Comparison of ENCODE assay signal across 9 cellular contexts in genomic region chr3:83523470-83524073, GRCh38.
DNase-seq lines count a peak whose midpoint lies in the region; ATAC-seq and TF ChIP-seq lines count a peak whose summit lies in the region.
"Had no signal": no experiment of that assay in that cellular context is flagged by ENCODE, and none has a peak within 500 bp of the region (broad histone marks: within the 10 kb centered on the region; RNA-seq: fewer than 3 reads in every experiment).

No MANE protein-coding gene starts in this region.

- no peak overlapping the region for H3K4me3 Mint-ChIP-seq in endodermal cell
- no peak overlapping the region for H3K4me3 Mint-ChIP-seq in stimulated activated effector memory CD8-positive, alpha-beta T cell treated with anti-CD3 and anti-CD28 coated beads, Interleukin-12 subunit alpha, Interleukin-12 subunit beta, amount 100 ng/mL, for 72 hours
- H3K4me3 Mint-ChIP-seq: IgD-negative memory B cell had no signal

- H3K4me3 ChIP-seq in DND-41 (ENCODE audit: low read depth in 1 of 2, low read length in 2 of 2) (no peak overlapping the region), NT2/D1 (ENCODE audit: insufficient read length, low read depth) (no peak overlapping the region), endodermal cell (ENCODE audit: low read length) (no peak overlapping the region)

- WGBS in endodermal cell (ENCODE audit: insufficient coverage in 1 of 2, insufficient read length in 1 of 2), 2 experiments, result 8 to 17% methylated on average over 4 to 7 of the region's 7 CpGs

- TF ChIP-seq CTCF in DND-41 (IDR thresholded peaks at IDR 0.05; ENCODE audit: borderline replicate concordance, extremely low read depth, low read length, poor library complexity, severe bottlenecking) (peak; percentile 75), endodermal cell (conservative IDR thresholded peaks at IDR 0.05) (peak; percentile 89)

- H3K27ac Mint-ChIP-seq in endodermal cell, result no peak overlapping the region
- no peak overlapping the region for H3K27ac Mint-ChIP-seq in stimulated activated effector memory CD8-positive, alpha-beta T cell treated with anti-CD3 and anti-CD28 coated beads, Interleukin-12 subunit alpha, Interleukin-12 subunit beta, amount 100 ng/mL, for 72 hours
- H3K27ac Mint-ChIP-seq: IgD-negative memory B cell had no signal

- H3K36me3 Mint-ChIP-seq in endodermal cell (ENCODE audit: low read depth), result no peaks in the 10 kb centered on the region
- no peaks in the 10 kb centered on the region for H3K36me3 Mint-ChIP-seq in stimulated activated effector memory CD8-positive, alpha-beta T cell treated with anti-CD3 and anti-CD28 coated beads, Interleukin-12 subunit alpha, Interleukin-12 subunit beta, amount 100 ng/mL, for 72 hours
- H3K36me3 Mint-ChIP-seq: IgD-negative memory B cell had no signal

- H3K36me3 ChIP-seq in DND-41 (ENCODE audit: insufficient read depth, low read length), result no peaks in the 10 kb centered on the region
- H3K36me3 ChIP-seq in NT2/D1 (ENCODE audit: insufficient read depth, insufficient read length, low read length), result no peaks in the 10 kb centered on the region
- no peaks in the 10 kb centered on the region for H3K36me3 ChIP-seq in endodermal cell (ENCODE audit: control insufficient read depth, insufficient read depth, low read length)

- DNase-seq in DND-41, result peak; percentile 62
- DNase-seq in HS-5 (ENCODE audit: low read depth), result peak; percentile 37
- DNase-seq in NT2/D1 (ENCODE audit: low read depth, low spot score), result peak; percentile 82
- peak; percentile 89 for DNase-seq in endodermal cell
- DNase-seq in mucosa of gallbladder (ENCODE audit: low spot score), result peak; percentile 53
- no peak for DNase-seq in stimulated activated effector memory CD8-positive, alpha-beta T cell treated with anti-CD3 and anti-CD28 coated beads, Interleukin-12 subunit alpha, Interleukin-12 subunit beta, amount 100 ng/mL, for 72 hours (ENCODE audit: low spot score in 2 of 2)
- no peak for DNase-seq in stimulated activated CD4-positive, alpha-beta T cell treated with anti-CD3 and anti-CD28 coated beads, Interleukin-15, amount 100 ng/mL, for 24 hours

- no peaks in the 10 kb centered on the region for H3K9me3 Mint-ChIP-seq in endodermal cell
- H3K9me3 Mint-ChIP-seq in stimulated activated effector memory CD8-positive, alpha-beta T cell treated with anti-CD3 and anti-CD28 coated beads, Interleukin-12 subunit alpha, Interleukin-12 subunit beta, amount 100 ng/mL, for 72 hours, result peaks cover 12% of the 10 kb centered on the region
- H3K9me3 Mint-ChIP-seq: IgD-negative memory B cell had no signal

- no peaks in the 10 kb centered on the region for H3K4me1 Mint-ChIP-seq in endodermal cell
- H3K4me1 Mint-ChIP-seq in stimulated activated effector memory CD8-positive, alpha-beta T cell treated with anti-CD3 and anti-CD28 coated beads, Interleukin-12 subunit alpha, Interleukin-12 subunit beta, amount 100 ng/mL, for 72 hours, result no peaks in the 10 kb centered on the region
- H3K4me1 Mint-ChIP-seq: IgD-negative memory B cell had no signal

- H3K9ac ChIP-seq in DND-41 (ENCODE audit: low read depth, low read length), result no peak overlapping the region
- no peak overlapping the region for H3K9ac ChIP-seq in NT2/D1 (ENCODE audit: insufficient read length, low read depth)
- H3K9ac ChIP-seq in endodermal cell (ENCODE audit: extremely low read depth, low read length, poor library complexity, severe bottlenecking), result no peak overlapping the region

- no peak overlapping the region; the same call in 1 of the 2 replicates for H3K27ac ChIP-seq in DND-41 (ENCODE audit: low read length)
- H3K27ac ChIP-seq in endodermal cell (ENCODE audit: low read depth, low read length), result no peak overlapping the region

- no peaks in the 10 kb centered on the region for H3K27me3 Mint-ChIP-seq in endodermal cell (ENCODE audit: insufficient read depth)
- H3K27me3 Mint-ChIP-seq: IgD-negative memory B cell had no signal

- H3K4me1 ChIP-seq in DND-41 (ENCODE audit: insufficient read depth, low read length) (peaks cover 8% of the 10 kb centered on the region; the same call in 1 of the 2 replicates), NT2/D1 (ENCODE audit: insufficient read depth, insufficient read length) (no peaks in the 10 kb centered on the region), endodermal cell (ENCODE audit: control insufficient read depth, insufficient read depth, low read length) (no peaks in the 10 kb centered on the region)

- no peaks in the 10 kb centered on the region for H3K79me2 ChIP-seq in DND-41 (ENCODE audit: insufficient read depth, low read length)

- no peaks in the 10 kb centered on the region for H3K27me3 ChIP-seq in DND-41 (ENCODE audit: insufficient read depth, low read length, poor library complexity)
- no peaks in the 10 kb centered on the region for H3K27me3 ChIP-seq in NT2/D1 (ENCODE audit: insufficient read depth, insufficient read length)
- no peaks in the 10 kb centered on the region for H3K27me3 ChIP-seq in endodermal cell (ENCODE audit: control insufficient read depth, insufficient read depth, low read length, poor library complexity, severe bottlenecking)

- no peak overlapping the region for H3K4me2 ChIP-seq in DND-41 (ENCODE audit: insufficient read depth, low read length)

- ATAC-seq in DND-41 (ENCODE audit: insufficient read depth, low read depth) (peak; percentile 95), GM21381 (IDR thresholded peaks at IDR 0.05; ENCODE audit: unreplicated experiment) (peak; percentile 73)
- no peak for ATAC-seq in stimulated activated effector memory CD8-positive, alpha-beta T cell treated with anti-CD3 and anti-CD28 coated beads, Interleukin-12 subunit alpha, Interleukin-12 subunit beta, amount 100 ng/mL, for 72 hours

- no peaks in the 10 kb centered on the region for H4K20me1 ChIP-seq in DND-41 (ENCODE audit: insufficient read depth, low read length)

- H2AFZ ChIP-seq in DND-41 (ENCODE audit: low read depth, low read length), result no peak overlapping the region

- no peaks in the 10 kb centered on the region for H3K9me3 ChIP-seq in DND-41 (ENCODE audit: insufficient read depth, low read length, severe bottlenecking)
- no peaks in the 10 kb centered on the region for H3K9me3 ChIP-seq in NT2/D1 (ENCODE audit: insufficient read depth, low read length)
- no peaks in the 10 kb centered on the region for H3K9me3 ChIP-seq in endodermal cell (ENCODE audit: control insufficient read depth, low read length)

Comparison
In these comparisons a context has a peak if more than half of its experiments do, and no peak if none do; other contexts are left out.
1. DNase-seq: peak in DND-41 (single experiment), HS-5 (single experiment), NT2/D1 (single experiment), endodermal cell (single experiment) and mucosa of gallbladder (single experiment); none in stimulated activated effector memory CD8-positive, alpha-beta T cell treated with anti-CD3 and anti-CD28 coated beads, Interleukin-12 subunit alpha, Interleukin-12 subunit beta, amount 100 ng/mL, for 72 hours (0 of 2) and stimulated activated CD4-positive, alpha-beta T cell treated with anti-CD3 and anti-CD28 coated beads, Interleukin-15, amount 100 ng/mL, for 24 hours (single experiment).